Comparison of ENCODE assay signal across 33 cellular contexts in the genomic region with DNA sequence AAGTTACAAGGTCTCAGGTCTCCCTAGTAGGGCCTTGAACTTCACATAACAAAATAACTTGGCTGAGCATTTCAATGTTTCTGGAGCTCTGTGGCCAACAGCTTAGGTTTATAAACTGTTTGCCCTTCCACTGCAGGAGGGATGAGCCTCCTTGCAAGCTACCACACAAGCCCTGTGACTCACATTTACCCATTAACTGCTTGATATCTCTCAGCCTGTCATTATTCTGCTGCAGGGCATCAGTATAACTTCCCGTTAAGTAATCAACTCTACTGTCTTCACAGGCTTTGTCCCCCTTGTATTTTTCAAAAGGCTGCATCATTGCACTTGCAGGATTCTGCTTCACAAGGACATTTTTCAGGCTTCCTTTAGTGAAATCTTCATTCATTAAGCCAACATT.
"Had no signal": no experiment of that assay in that cellular context is flagged by ENCODE, and none has a peak within 500 bp of the region (broad histone marks: within the 10 kb centered on the region; RNA-seq: fewer than 3 reads in every experiment).

No MANE protein-coding gene starts in this region.

- H3K9me3 ChIP-seq: gastroesophageal sphincter, left lung, lower lobe of right lung, psoas muscle, sigmoid colon, stomach, thyroid gland, upper lobe of left lung, vagina had no signal

- H3K9ac ChIP-seq: neural progenitor cell, parathyroid adenoma had no signal

- DNase-seq: activated CD4-positive, alpha-beta T cell treated with anti-CD3 and anti-CD28 coated beads, Interleukin-2, amount 50 U/mL, for 1 hour; activated CD4-positive, CD25-positive, alpha-beta regulatory T cell treated with anti-CD3 and anti-CD28 coated beads, Interleukin-2, amount 50 U/mL, for 72 hours; activated CD8-positive, alpha-beta memory T cell treated with anti-CD3 and anti-CD28 coated beads, Interleukin-2, amount 10 ng/mL, durations not matched to agents 7 days and 5 days; activated CD8-positive, alpha-beta T cell treated with anti-CD3 and anti-CD28 coated beads, Interleukin-2, amount 10 ng/mL, durations not matched to agents 7 days and 5 days; activated naive CD4-positive, alpha-beta T cell; activated T-cell treated with anti-CD3 and anti-CD28 coated beads, Interleukin-2, amount 50 U/mL, for 48 hours; dermis blood vessel endothelial cell; effector CD4-positive, alpha-beta T cell; esophagus squamous epithelium; heart left ventricle; kidney glomerular epithelial cell; left lung; lower lobe of right lung; mesenchymal stem cell; natural killer cell; occipital lobe; psoas muscle; sigmoid colon; stimulated activated CD4-positive, alpha-beta T cell treated with anti-CD3 and anti-CD28 coated beads, Interleukin-1b, Interleukin-23, amount 100 ng/mL, for 48 hours; stimulated activated CD4-positive, alpha-beta T cell treated with anti-CD3 and anti-CD28 coated beads, Interleukin-4, amount 100 ng/mL, for 4 hours; stimulated activated CD8-positive, alpha-beta memory T cell treated with anti-CD3 and anti-CD28 coated beads, Interleukin-4, amount 100 ng/mL, for 48 hours; stomach; T-helper 9 cell; thyroid gland; upper lobe of left lung had no signal

- ATAC-seq: activated CD8-positive, alpha-beta memory T cell treated with anti-CD3 and anti-CD28 coated beads, Interleukin-2, amount 10 ng/mL, durations not matched to agents 7 days and 5 days; activated CD8-positive, alpha-beta T cell treated with anti-CD3 and anti-CD28 coated beads, Interleukin-2, amount 10 ng/mL, durations not matched to agents 7 days and 5 days; activated naive CD4-positive, alpha-beta T cell treated with anti-CD3 and anti-CD28 coated beads, Interleukin-2, amount 50 U/mL, for 72 hours; gastroesophageal sphincter; heart left ventricle; left lung; lower lobe of right lung; natural killer cell; psoas muscle; stimulated activated memory B cell treated with anti-CD40 and anti-IgM and Interleukin-4, amounts not matched to agents 10 μg/mL and 1 μg/mL and 100 μg/mL, for 72 hours had no signal

- H3K36me3 ChIP-seq: esophagus squamous epithelium, gastroesophageal sphincter, heart left ventricle, left lung, lower lobe of right lung, neural progenitor cell, sigmoid colon, stomach, thyroid gland, upper lobe of left lung, vagina had no signal

- H3K4me1 ChIP-seq: esophagus squamous epithelium, left lung, lower lobe of right lung, neural progenitor cell, parathyroid adenoma, psoas muscle, stomach, thyroid gland, vagina had no signal

- H3K79me2 ChIP-seq: parathyroid adenoma had no signal

- H3K27me3 ChIP-seq: esophagus squamous epithelium, gastroesophageal sphincter, heart left ventricle, left lung, neural progenitor cell, sigmoid colon, stomach, thyroid gland, upper lobe of left lung, vagina had no signal

- H3K4me2 ChIP-seq: neural progenitor cell, smooth muscle cell had no signal

- H3K4me3 ChIP-seq: esophagus squamous epithelium, gastroesophageal sphincter, heart left ventricle, left lung, lower lobe of right lung, neural progenitor cell, psoas muscle, sigmoid colon, smooth muscle cell, stomach, thyroid gland, upper lobe of left lung, vagina had no signal

- H2AFZ ChIP-seq: neural progenitor cell, parathyroid adenoma had no signal

- H3K27ac ChIP-seq: epithelial cell of prostate, esophagus squamous epithelium, gastroesophageal sphincter, heart left ventricle, left lung, lower lobe of right lung, neural progenitor cell, parathyroid adenoma, psoas muscle, sigmoid colon, stomach, thyroid gland, upper lobe of left lung, vagina had no signal
